25 cellular contexts compared by ENCODE assay signal in genomic region chr12:92340003-92340402, GRCh38.
"Had no signal": no experiment of that assay in that cellular context is flagged by ENCODE, and none has a peak within 500 bp of the region (broad histone marks: within the 10 kb centered on the region; RNA-seq: fewer than 3 reads in every experiment).

No MANE protein-coding gene starts in this region.

- FAIRE-seq: colon, kidney, urothelium cell line had no signal

- H3K4me1 ChIP-seq: psoas muscle had no signal

- H3K36me3 ChIP-seq: left ventricle myocardium inferior, lower lobe of right lung, neutrophil, stomach, thoracic aorta, transverse colon had no signal

- H3K27ac Mint-ChIP-seq: dendritic cell treated with granulocyte-macrophage colony-stimulating factor and Interleukin-4, amounts not matched to agents 40 ng/mL and 50 ng/mL, for 4 days; effector memory CD8-positive, alpha-beta T cell; nephron progenitor cell had no signal

- H3K27me3 Mint-ChIP-seq: dendritic cell treated with granulocyte-macrophage colony-stimulating factor and Interleukin-4, amounts not matched to agents 40 ng/mL and 50 ng/mL, for 4 days; effector memory CD8-positive, alpha-beta T cell; memory B cell; naive thymus-derived CD4-positive, alpha-beta T cell; stimulated activated naive B cell treated with anti-CD40 and anti-IgM and Interleukin-4, amounts not matched to agents 10 μg/mL and 1 μg/mL and 100 μg/mL, for 72 hours had no signal

- H3K27ac ChIP-seq: left ventricle myocardium inferior, lower lobe of right lung, neutrophil, psoas muscle, stomach, thoracic aorta had no signal

- H3K4me3 ChIP-seq: hepatocyte, left ventricle myocardium inferior, lower lobe of right lung, psoas muscle, stomach, thoracic aorta, transverse colon had no signal

- DNase-seq: effector memory CD8-positive, alpha-beta T cell; foreskin keratinocyte; head of caudate nucleus; kidney; left cardiac atrium; left ventricle myocardium inferior; lower lobe of right lung; naive thymus-derived CD4-positive, alpha-beta T cell; nephron progenitor cell; psoas muscle; retina; stimulated activated CD4-positive, alpha-beta T cell treated with anti-CD3 and anti-CD28 coated beads, Interleukin-2, amount 100 ng/mL, for 24 hours; stimulated activated CD4-positive, alpha-beta T cell treated with anti-CD3 and anti-CD28 coated beads, Interleukin-4, amount 100 ng/mL, for 4 hours; stimulated activated naive B cell treated with anti-CD40 and anti-IgM and Interleukin-4, amounts not matched to agents 10 μg/mL and 1 μg/mL and 100 μg/mL, for 72 hours; stomach; substantia nigra; transverse colon had no signal

- H3K27me3 ChIP-seq: foreskin keratinocyte, hepatocyte, neutrophil, stomach, transverse colon had no signal

- H3K9me3 ChIP-seq: left ventricle myocardium inferior, lower lobe of right lung, neutrophil, psoas muscle, stomach, thoracic aorta, transverse colon had no signal

- H3K36me3 Mint-ChIP-seq: memory B cell had no signal

- H3K4me3 Mint-ChIP-seq: dendritic cell treated with granulocyte-macrophage colony-stimulating factor and Interleukin-4, amounts not matched to agents 40 ng/mL and 50 ng/mL, for 4 days; effector memory CD8-positive, alpha-beta T cell; memory B cell; nephron progenitor cell; stimulated activated naive B cell treated with anti-CD40 and anti-IgM and Interleukin-4, amounts not matched to agents 10 μg/mL and 1 μg/mL and 100 μg/mL, for 72 hours had no signal

- ATAC-seq: effector memory CD8-positive, alpha-beta T cell; left cardiac atrium; lower lobe of right lung; naive thymus-derived CD4-positive, alpha-beta T cell; psoas muscle; sciatic nerve had no signal

- H3K79me2 ChIP-seq: hepatocyte had no signal

- H2AFZ ChIP-seq: hepatocyte had no signal

- H3K9me3 Mint-ChIP-seq: dendritic cell treated with granulocyte-macrophage colony-stimulating factor and Interleukin-4, amounts not matched to agents 40 ng/mL and 50 ng/mL, for 4 days; memory B cell; nephron progenitor cell had no signal
